12 cellular contexts compared by ENCODE assay signal in the genomic region with DNA sequence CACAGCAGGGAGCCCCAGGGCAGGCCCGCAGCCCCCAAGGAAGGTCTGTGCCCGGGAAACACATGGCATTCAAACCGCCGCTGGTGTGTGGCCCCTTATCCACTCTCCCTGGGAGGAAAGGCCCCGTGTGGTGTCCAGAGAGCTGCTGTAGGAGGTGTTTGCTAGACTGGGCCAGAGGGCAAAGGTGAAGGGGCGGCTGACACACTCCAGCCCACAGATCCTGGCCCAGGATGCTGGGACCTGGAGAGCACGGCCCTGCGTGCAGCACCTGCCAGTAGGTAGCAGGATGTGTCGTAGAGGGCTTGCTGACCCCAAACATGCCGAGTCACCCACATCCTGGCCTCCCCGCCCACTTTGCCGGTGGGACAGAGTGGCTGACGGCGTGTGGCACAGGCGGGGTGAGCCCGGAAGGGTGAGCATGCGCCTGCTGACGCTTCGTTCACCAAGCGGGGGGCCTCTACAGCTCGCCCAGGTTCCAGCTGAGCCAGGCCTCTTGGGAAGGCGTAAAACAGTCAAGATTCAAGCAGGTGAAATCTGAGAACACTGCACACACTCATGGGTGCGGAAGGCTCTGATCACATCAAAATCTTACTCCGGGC. TPM values are rescaled to one million over a fixed set of nuclear protein-coding genes. Genes with fewer than 3 reads are reported as not detected.
DNase-seq lines count a peak whose midpoint lies in the region; ATAC-seq, FAIRE-seq and TF ChIP-seq lines count a peak whose summit lies in the region.
"Had no signal": no experiment of that assay in that cellular context is flagged by ENCODE, and none has a peak within 500 bp of the region (broad histone marks: within the 10 kb centered on the region; RNA-seq: fewer than 3 reads in every experiment).

No MANE protein-coding gene starts in this region.

- H3K4me1 ChIP-seq in A549 (peaks cover 14% of the 10 kb centered on the region; the same call in 2 of the 3 replicates), PC-9 (replicated peaks; ENCODE audit: insufficient read depth) (no peaks in the 10 kb centered on the region)

- TF ChIP-seq EP300 in A549 (IDR thresholded peaks at IDR 0.05) = no peak

- H3K9me3 ChIP-seq in A549 (no peaks in the 10 kb centered on the region), PC-9 (ENCODE audit: insufficient read depth, low read depth) (no peaks in the 10 kb centered on the region)

- no peaks in the 10 kb centered on the region for H3F3A ChIP-seq in PC-9 (ENCODE audit: insufficient read depth, low read depth)

- no peak overlapping the region for H2AFZ ChIP-seq in PC-9

- H3K27me3 Mint-ChIP-seq in osteocyte (ENCODE audit: unreplicated experiment) = no peaks in the 10 kb centered on the region
- H3K27me3 Mint-ChIP-seq in stimulated activated naive CD8-positive, alpha-beta T cell treated with anti-CD3 and anti-CD28 coated beads, Interleukin-15, amount 100 ng/mL, for 72 hours = no peaks in the 10 kb centered on the region

- intact Hi-C loops in PC-9 (cut with micrococcal nuclease; ENCODE audit: unreplicated experiment) = no loop called here

- no peaks in the 10 kb centered on the region for H3K27me3 ChIP-seq in PC-9 (ENCODE audit: insufficient read depth, low read depth)

- no TSS peak for BruUV-seq in PC-9 (replicated peaks; lab: Mats Ljungman, UMichigan)

- no peaks in the 10 kb centered on the region for H3K79me2 ChIP-seq in PC-9 (ENCODE audit: low read depth)

- H3K4me3 Mint-ChIP-seq in osteocyte (ENCODE audit: unreplicated experiment) = no peak overlapping the region
- no peak overlapping the region for H3K4me3 Mint-ChIP-seq in stimulated activated naive CD8-positive, alpha-beta T cell treated with anti-CD3 and anti-CD28 coated beads, Interleukin-15, amount 100 ng/mL, for 72 hours

- no peak for TF ChIP-seq RAD21 in A549 (conservative IDR thresholded peaks at IDR 0.05 in 1 of 2, IDR thresholded peaks at IDR 0.05 in 1 of 2)

- H3K9me3 Mint-ChIP-seq in osteocyte (ENCODE audit: unreplicated experiment) = no peaks in the 10 kb centered on the region
- H3K9me3 Mint-ChIP-seq in stimulated activated naive CD8-positive, alpha-beta T cell treated with anti-CD3 and anti-CD28 coated beads, Interleukin-15, amount 100 ng/mL, for 72 hours = no peaks in the 10 kb centered on the region

- H3K27ac ChIP-seq in A549 (peak overlapping the region in 1 of 2 experiments; percentile 64; a peak in 3 of 6 replicates), PC-9 (no peak overlapping the region)

- TF ChIP-seq POLR2A in A549 (IDR thresholded peaks at IDR 0.05; ENCODE audit: low read length) = no peak

- H3K4me3 ChIP-seq in A549 = no peak overlapping the region
- H3K4me3 ChIP-seq in fibroblast of mammary gland (ENCODE audit: control insufficient read depth, low read depth, low read length) = no peak overlapping the region
- H3K4me3 ChIP-seq in PC-9 = no peak overlapping the region

- H3K9me2 ChIP-seq in PC-9 (ENCODE audit: insufficient read depth) = no peaks in the 10 kb centered on the region

- H3K27ac Mint-ChIP-seq in osteocyte (ENCODE audit: unreplicated experiment) = peak overlapping the region; percentile 80
- peak overlapping the region in 1 of 2 donors; percentile 67 for H3K27ac Mint-ChIP-seq in stimulated activated naive CD8-positive, alpha-beta T cell treated with anti-CD3 and anti-CD28 coated beads, Interleukin-15, amount 100 ng/mL, for 72 hours

- POLR2A ChIA-PET in A549 (lab: Yijun Ruan, JAX) = no interaction called here
- POLR2A ChIA-PET in PC-9 (lab: Charles Lee; ENCODE audit: unreplicated experiment) = no interaction called here

- no peak for DNase-seq in A549 (ENCODE audit: low read depth in 1 of 2, low spot score in 1 of 2)
- peak; percentile 13 for DNase-seq in NCI-H774 (lab: John Stamatoyannopoulos, UW)
- peak; percentile 39 for DNase-seq in fibroblast of mammary gland (ENCODE audit: low read depth)
- DNase-seq in osteocyte (ENCODE audit: extremely low spot score, unreplicated experiment) = no peak
- DNase-seq in PC-9 = no peak
- DNase-seq in activated CD4-positive, alpha-beta T cell treated with anti-CD3 and anti-CD28 coated beads for 4 hours = no peak
- DNase-seq in activated gamma-delta T cell treated with Interleukin-2 at 50 U/mL for 16 hours = no peak
- DNase-seq in stimulated activated naive CD8-positive, alpha-beta T cell treated with anti-CD3 and anti-CD28 coated beads, Interleukin-15, amount 100 ng/mL, for 72 hours = no peak
- DNase-seq: NCI-H146, SIG-M5 had no signal

- CTCF ChIA-PET in A549 (lab: Yijun Ruan, JAX) = interaction anchor here (1.2 kb wide), 1 partner anchor 15 kb away, joined by 3 read pairs; no protein-coding TSS in a partner anchor
- CTCF ChIA-PET in PC-9 (lab: Charles Lee) = no interaction called here

- ATAC-seq in A549 = no peak
- ATAC-seq in stimulated activated naive CD8-positive, alpha-beta T cell treated with anti-CD3 and anti-CD28 coated beads, Interleukin-15, amount 100 ng/mL, for 72 hours = no peak

- no peaks in the 10 kb centered on the region for H3K36me3 ChIP-seq in PC-9 (ENCODE audit: low read depth)

- H3K4me2 ChIP-seq in A549 (no peak overlapping the region), PC-9 (no peak overlapping the region)

- no peaks in the 10 kb centered on the region for H4K20me1 ChIP-seq in PC-9 (ENCODE audit: insufficient read depth)

- no peak for TF ChIP-seq CTCF in A549 (IDR thresholded peaks at IDR 0.05)
- TF ChIP-seq CTCF in fibroblast of mammary gland (conservative IDR thresholded peaks at IDR 0.05; ENCODE audit: control insufficient read depth, insufficient read depth, low read depth, low read length) = no peak
- no peak for TF ChIP-seq CTCF in osteocyte (IDR thresholded peaks at IDR 0.05)
- TF ChIP-seq CTCF in PC-9 (conservative IDR thresholded peaks at IDR 0.05) = no peak

- H3K36me3 Mint-ChIP-seq in osteocyte (ENCODE audit: unreplicated experiment) = peaks cover 5% of the 10 kb centered on the region

- 84% methylated on average over 19 of the region's 24 CpGs for WGBS in A549 (ENCODE audit: missing lambda C conversion rate)

- FAIRE-seq in A549 (lab: Jason Lieb, UNC) = no peak
- FAIRE-seq: colon, islet of Langerhans had no signal

- peaks cover 86% of the 10 kb centered on the region for H3K4me1 Mint-ChIP-seq in osteocyte (ENCODE audit: unreplicated experiment)
- H3K4me1 Mint-ChIP-seq in stimulated activated naive CD8-positive, alpha-beta T cell treated with anti-CD3 and anti-CD28 coated beads, Interleukin-15, amount 100 ng/mL, for 72 hours = peaks cover 45% of the 10 kb centered on the region

TF ChIP-seq in A549, 52 proteins besides CTCF, POLR2A, EP300 and RAD21:
- no peak for TF ChIP-seq EHF (CRISPR knock-in tag; IDR thresholded peaks at IDR 0.05)
- TF ChIP-seq NFE2L2 (conservative IDR thresholded peaks at IDR 0.05; ENCODE audit: low read length) = peak; percentile 15; the same call in 1 of the 2 replicates

RNA-seq across cellular contexts. Expression of a gene that starts 11.0 kb away (rescaled TPM):
- polyA plus RNA-seq in A549 (2011; rRNA removed) (1.6 and 2.3 TPM in 2 replicates), A549 (2017; fragmentation: RNase III; extraction: RNeasy Plus Mini Kit Qiagen cat#74134 plus additional on column Dnase treatment) (4.1 to 5.3 TPM (median 4.6 TPM) in 3 replicates)
- polyA plus RNA-seq in A549 (2012; cell fraction: cytosol; rRNA removed) = 3.5 and 4.5 TPM in 2 replicates
- polyA plus RNA-seq in A549 (2012; cell fraction: nucleus; rRNA removed) = 23.7 and 26.8 TPM in 2 replicates
- polyA minus RNA-seq in A549 (2011; rRNA and poly(A)+ RNA removed) = 4.1 and 4.4 TPM in 2 replicates
- total RNA-seq in osteocyte (47.7 and 47.9 TPM in 2 replicates), PC-9 (2021) (6.4 and 8.8 TPM in 2 replicates)

Comparison
In these comparisons a context has a peak if more than half of its experiments do, and no peak if none do; other contexts are left out.
1. DNase-seq: peak in NCI-H774 (single experiment) and fibroblast of mammary gland (single experiment); none in A549 (0 of 2), osteocyte (single experiment), PC-9 (0 of 2), activated CD4-positive, alpha-beta T cell treated with anti-CD3 and anti-CD28 coated beads for 4 hours (0 of 2), activated gamma-delta T cell treated with Interleukin-2 at 50 U/mL for 16 hours (single experiment) and stimulated activated naive CD8-positive, alpha-beta T cell treated with anti-CD3 and anti-CD28 coated beads, Interleukin-15, amount 100 ng/mL, for 72 hours (0 of 2).